1 cellular context compared by ENCODE assay signal in the genomic region with DNA sequence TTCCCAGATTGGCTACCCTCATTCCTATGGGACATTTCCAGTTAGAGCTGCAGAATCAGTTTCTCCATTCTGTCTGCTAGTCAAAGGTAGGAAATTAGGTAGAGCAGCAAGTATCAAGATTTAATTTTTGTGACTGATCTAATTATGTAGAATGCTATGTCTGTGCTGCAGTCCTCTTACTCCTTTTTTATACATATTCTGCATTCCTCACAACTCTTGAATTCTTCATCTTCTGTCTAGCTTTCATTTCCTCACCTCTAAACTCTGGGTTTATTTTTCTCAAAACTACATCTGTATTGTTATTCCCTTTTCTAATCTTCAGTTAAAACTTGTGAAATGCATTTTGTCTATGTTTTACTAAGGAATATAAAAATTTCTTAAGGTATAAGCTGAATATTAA.
TF ChIP-seq lines count a peak whose summit lies in the region.

No MANE protein-coding gene starts in this region.

TF ChIP-seq in IMR-90, 13 proteins besides CTCF, POLR2A, EP300 and RAD21:
- TF ChIP-seq RCOR1 (IDR thresholded peaks at IDR 0.05; ENCODE audit: insufficient replicate concordance, low read length): no peak
- TF ChIP-seq MAZ (IDR thresholded peaks at IDR 0.05; ENCODE audit: borderline replicate concordance, low read depth, low read length): no peak
- no peak for TF ChIP-seq MXI1 (IDR thresholded peaks at IDR 0.05; ENCODE audit: borderline replicate concordance, low read depth, low read length)
- TF ChIP-seq NFE2L2 (IDR thresholded peaks at IDR 0.05; ENCODE audit: low read depth, low read length): no peak
- no peak for TF ChIP-seq FOS (IDR thresholded peaks at IDR 0.05; ENCODE audit: low read depth, low read length)
- TF ChIP-seq, protein P1, sequence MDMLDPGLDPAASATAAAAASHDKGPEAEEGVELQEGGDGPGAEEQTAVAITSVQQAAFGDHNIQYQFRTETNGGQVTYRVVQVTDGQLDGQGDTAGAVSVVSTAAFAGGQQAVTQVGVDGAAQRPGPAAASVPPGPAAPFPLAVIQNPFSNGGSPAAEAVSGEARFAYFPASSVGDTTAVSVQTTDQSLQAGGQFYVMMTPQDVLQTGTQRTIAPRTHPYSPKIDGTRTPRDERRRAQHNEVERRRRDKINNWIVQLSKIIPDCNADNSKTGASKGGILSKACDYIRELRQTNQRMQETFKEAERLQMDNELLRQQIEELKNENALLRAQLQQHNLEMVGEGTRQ (IDR thresholded peaks at IDR 0.05; ENCODE audit: low read depth, low read length): no peak
- TF ChIP-seq BHLHE40 (IDR thresholded peaks at IDR 0.05; ENCODE audit: low read depth, low read length): no peak
- TF ChIP-seq MAFK (IDR thresholded peaks at IDR 0.05; ENCODE audit: low read depth, low read length): no peak
- TF ChIP-seq, protein P2, sequence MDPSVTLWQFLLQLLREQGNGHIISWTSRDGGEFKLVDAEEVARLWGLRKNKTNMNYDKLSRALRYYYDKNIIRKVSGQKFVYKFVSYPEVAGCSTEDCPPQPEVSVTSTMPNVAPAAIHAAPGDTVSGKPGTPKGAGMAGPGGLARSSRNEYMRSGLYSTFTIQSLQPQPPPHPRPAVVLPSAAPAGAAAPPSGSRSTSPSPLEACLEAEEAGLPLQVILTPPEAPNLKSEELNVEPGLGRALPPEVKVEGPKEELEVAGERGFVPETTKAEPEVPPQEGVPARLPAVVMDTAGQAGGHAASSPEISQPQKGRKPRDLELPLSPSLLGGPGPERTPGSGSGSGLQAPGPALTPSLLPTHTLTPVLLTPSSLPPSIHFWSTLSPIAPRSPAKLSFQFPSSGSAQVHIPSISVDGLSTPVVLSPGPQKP (IDR thresholded peaks at IDR 0.05; ENCODE audit: borderline replicate concordance, low read depth, low read length): no peak
- TF ChIP-seq CEBPB (IDR thresholded peaks at IDR 0.05; ENCODE audit: low read depth, low read length): no peak
- TF ChIP-seq CHD1 (IDR thresholded peaks at IDR 0.05; ENCODE audit: low read depth, low read length): no peak
- no peak for TF ChIP-seq RFX5 (IDR thresholded peaks at IDR 0.05; ENCODE audit: low read depth, low read length)
- TF ChIP-seq SMC3 (IDR thresholded peaks at IDR 0.05; ENCODE audit: low read depth, low read length): no peak
TF ChIP-seq in IMR-90: peak in this region for 0.
